In the genomic region with DNA sequence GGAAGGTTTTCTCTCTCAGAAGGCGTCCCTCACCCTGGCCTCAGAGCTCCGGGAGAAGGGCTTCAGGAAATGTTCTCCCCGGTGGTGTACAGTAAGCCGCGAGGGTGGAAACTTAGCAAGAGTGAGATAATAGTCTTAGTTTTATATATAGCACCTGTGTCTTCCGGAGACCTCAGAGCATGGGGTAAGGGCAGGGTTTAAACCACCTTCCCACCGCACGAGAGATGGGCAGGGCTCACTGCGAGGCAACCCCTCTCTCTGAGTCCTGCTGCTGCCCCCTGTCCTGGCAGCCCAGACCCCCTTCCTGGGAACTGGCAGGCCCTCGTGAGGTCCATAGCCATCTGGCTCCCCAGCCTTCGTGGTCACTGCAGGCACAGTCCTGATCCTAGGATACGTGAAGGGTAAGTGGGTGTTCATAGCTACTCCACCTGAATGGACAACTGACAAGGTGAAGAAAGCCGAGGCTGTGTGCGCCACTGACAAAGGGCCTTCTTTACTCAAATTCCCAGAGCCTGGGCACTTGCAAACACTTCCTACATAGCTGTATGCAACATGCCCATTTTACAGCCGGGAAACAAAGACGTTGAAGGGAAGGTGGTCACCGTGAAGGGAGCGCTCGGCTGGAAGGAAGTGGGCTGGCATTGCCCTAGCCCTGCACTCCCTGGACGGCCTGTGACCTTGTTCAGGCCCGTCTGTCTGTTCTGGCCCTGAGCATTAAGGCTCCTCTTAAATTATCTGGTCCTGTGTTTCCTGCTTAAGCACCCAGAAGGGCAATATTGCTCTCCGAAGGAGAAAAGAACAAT, we compare ENCODE assay signal across 1 cellular context.
TF ChIP-seq lines count a peak whose summit lies in the region.

No MANE protein-coding gene starts in this region.

TF ChIP-seq in GM12878, 131 proteins besides CTCF, POLR2A, EP300 and RAD21 (continued from another document and continues in another):
- TF ChIP-seq, protein P1, sequence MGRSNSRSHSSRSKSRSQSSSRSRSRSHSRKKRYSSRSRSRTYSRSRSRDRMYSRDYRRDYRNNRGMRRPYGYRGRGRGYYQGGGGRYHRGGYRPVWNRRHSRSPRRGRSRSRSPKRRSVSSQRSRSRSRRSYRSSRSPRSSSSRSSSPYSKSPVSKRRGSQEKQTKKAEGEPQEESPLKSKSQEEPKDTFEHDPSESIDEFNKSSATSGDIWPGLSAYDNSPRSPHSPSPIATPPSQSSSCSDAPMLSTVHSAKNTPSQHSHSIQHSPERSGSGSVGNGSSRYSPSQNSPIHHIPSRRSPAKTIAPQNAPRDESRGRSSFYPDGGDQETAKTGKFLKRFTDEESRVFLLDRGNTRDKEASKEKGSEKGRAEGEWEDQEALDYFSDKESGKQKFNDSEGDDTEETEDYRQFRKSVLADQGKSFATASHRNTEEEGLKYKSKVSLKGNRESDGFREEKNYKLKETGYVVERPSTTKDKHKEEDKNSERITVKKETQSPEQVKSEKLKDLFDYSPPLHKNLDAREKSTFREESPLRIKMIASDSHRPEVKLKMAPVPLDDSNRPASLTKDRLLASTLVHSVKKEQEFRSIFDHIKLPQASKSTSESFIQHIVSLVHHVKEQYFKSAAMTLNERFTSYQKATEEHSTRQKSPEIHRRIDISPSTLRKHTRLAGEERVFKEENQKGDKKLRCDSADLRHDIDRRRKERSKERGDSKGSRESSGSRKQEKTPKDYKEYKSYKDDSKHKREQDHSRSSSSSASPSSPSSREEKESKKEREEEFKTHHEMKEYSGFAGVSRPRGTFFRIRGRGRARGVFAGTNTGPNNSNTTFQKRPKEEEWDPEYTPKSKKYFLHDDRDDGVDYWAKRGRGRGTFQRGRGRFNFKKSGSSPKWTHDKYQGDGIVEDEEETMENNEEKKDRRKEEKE (IDR thresholded peaks at IDR 0.05), result no peak
- TF ChIP-seq BHLHE40 (IDR thresholded peaks at IDR 0.05; ENCODE audit: borderline replicate concordance in 1 of 2, low read depth in 2 of 2, low read length in 1 of 2), result peak; percentile 71 to 73
- TF ChIP-seq NBN (IDR thresholded peaks at IDR 0.05), result no peak
- 0 out of 2 replicates have a peak, but pooled peaks have one; percentile 9 for TF ChIP-seq POLR2AphosphoS5 (IDR thresholded peaks at IDR 0.05; ENCODE audit: low read length)
- no peak for TF ChIP-seq KLF5 (IDR thresholded peaks at IDR 0.05; ENCODE audit: partially characterized antibody)
- no peak for TF ChIP-seq SMC3 (IDR thresholded peaks at IDR 0.05; ENCODE audit: borderline replicate concordance, low read length)
- 0 out of 2 replicates have a peak, but pooled peaks have one; percentile 19 for TF ChIP-seq BCL11A (IDR thresholded peaks at IDR 0.05; ENCODE audit: low read depth, low read length)
- TF ChIP-seq, protein P2, sequence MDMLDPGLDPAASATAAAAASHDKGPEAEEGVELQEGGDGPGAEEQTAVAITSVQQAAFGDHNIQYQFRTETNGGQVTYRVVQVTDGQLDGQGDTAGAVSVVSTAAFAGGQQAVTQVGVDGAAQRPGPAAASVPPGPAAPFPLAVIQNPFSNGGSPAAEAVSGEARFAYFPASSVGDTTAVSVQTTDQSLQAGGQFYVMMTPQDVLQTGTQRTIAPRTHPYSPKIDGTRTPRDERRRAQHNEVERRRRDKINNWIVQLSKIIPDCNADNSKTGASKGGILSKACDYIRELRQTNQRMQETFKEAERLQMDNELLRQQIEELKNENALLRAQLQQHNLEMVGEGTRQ (IDR thresholded peaks at IDR 0.05; ENCODE audit: borderline replicate concordance, low read depth, low read length), result no peak
- TF ChIP-seq, protein P3, sequence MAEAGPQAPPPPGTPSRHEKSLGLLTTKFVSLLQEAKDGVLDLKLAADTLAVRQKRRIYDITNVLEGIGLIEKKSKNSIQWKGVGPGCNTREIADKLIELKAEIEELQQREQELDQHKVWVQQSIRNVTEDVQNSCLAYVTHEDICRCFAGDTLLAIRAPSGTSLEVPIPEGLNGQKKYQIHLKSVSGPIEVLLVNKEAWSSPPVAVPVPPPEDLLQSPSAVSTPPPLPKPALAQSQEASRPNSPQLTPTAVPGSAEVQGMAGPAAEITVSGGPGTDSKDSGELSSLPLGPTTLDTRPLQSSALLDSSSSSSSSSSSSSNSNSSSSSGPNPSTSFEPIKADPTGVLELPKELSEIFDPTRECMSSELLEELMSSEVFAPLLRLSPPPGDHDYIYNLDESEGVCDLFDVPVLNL (IDR thresholded peaks at IDR 0.05; ENCODE audit: low read depth, low read length), result no peak
- TF ChIP-seq LARP7 (IDR thresholded peaks at IDR 0.05), result no peak
- TF ChIP-seq ZSCAN29 (IDR thresholded peaks at IDR 0.05), result no peak
- TF ChIP-seq, protein P4, sequence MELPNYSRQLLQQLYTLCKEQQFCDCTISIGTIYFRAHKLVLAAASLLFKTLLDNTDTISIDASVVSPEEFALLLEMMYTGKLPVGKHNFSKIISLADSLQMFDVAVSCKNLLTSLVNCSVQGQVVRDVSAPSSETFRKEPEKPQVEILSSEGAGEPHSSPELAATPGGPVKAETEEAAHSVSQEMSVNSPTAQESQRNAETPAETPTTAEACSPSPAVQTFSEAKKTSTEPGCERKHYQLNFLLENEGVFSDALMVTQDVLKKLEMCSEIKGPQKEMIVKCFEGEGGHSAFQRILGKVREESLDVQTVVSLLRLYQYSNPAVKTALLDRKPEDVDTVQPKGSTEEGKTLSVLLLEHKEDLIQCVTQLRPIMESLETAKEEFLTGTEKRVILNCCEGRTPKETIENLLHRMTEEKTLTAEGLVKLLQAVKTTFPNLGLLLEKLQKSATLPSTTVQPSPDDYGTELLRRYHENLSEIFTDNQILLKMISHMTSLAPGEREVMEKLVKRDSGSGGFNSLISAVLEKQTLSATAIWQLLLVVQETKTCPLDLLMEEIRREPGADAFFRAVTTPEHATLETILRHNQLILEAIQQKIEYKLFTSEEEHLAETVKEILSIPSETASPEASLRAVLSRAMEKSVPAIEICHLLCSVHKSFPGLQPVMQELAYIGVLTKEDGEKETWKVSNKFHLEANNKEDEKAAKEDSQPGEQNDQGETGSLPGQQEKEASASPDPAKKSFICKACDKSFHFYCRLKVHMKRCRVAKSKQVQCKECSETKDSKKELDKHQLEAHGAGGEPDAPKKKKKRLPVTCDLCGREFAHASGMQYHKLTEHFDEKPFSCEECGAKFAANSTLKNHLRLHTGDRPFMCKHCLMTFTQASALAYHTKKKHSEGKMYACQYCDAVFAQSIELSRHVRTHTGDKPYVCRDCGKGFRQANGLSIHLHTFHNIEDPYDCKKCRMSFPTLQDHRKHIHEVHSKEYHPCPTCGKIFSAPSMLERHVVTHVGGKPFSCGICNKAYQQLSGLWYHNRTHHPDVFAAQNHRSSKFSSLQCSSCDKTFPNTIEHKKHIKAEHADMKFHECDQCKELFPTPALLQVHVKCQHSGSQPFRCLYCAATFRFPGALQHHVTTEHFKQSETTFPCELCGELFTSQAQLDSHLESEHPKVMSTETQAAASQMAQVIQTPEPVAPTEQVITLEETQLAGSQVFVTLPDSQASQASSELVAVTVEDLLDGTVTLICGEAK (IDR thresholded peaks at IDR 0.05; ENCODE audit: borderline replicate concordance), result no peak
- TF ChIP-seq NR2C2 (IDR thresholded peaks at IDR 0.05; ENCODE audit: borderline replicate concordance, control insufficient read depth, insufficient read length, low read depth), result no peak
- TF ChIP-seq GABPA (IDR thresholded peaks at IDR 0.05; ENCODE audit: low read depth), result no peak
- TF ChIP-seq, protein P5, sequence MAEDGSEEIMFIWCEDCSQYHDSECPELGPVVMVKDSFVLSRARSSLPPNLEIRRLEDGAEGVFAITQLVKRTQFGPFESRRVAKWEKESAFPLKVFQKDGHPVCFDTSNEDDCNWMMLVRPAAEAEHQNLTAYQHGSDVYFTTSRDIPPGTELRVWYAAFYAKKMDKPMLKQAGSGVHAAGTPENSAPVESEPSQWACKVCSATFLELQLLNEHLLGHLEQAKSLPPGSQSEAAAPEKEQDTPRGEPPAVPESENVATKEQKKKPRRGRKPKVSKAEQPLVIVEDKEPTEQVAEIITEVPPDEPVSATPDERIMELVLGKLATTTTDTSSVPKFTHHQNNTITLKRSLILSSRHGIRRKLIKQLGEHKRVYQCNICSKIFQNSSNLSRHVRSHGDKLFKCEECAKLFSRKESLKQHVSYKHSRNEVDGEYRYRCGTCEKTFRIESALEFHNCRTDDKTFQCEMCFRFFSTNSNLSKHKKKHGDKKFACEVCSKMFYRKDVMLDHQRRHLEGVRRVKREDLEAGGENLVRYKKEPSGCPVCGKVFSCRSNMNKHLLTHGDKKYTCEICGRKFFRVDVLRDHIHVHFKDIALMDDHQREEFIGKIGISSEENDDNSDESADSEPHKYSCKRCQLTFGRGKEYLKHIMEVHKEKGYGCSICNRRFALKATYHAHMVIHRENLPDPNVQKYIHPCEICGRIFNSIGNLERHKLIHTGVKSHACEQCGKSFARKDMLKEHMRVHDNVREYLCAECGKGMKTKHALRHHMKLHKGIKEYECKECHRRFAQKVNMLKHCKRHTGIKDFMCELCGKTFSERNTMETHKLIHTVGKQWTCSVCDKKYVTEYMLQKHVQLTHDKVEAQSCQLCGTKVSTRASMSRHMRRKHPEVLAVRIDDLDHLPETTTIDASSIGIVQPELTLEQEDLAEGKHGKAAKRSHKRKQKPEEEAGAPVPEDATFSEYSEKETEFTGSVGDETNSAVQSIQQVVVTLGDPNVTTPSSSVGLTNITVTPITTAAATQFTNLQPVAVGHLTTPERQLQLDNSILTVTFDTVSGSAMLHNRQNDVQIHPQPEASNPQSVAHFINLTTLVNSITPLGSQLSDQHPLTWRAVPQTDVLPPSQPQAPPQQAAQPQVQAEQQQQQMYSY (CRISPR knock-in tag; IDR thresholded peaks at IDR 0.05), result no peak
- TF ChIP-seq, protein P6, sequence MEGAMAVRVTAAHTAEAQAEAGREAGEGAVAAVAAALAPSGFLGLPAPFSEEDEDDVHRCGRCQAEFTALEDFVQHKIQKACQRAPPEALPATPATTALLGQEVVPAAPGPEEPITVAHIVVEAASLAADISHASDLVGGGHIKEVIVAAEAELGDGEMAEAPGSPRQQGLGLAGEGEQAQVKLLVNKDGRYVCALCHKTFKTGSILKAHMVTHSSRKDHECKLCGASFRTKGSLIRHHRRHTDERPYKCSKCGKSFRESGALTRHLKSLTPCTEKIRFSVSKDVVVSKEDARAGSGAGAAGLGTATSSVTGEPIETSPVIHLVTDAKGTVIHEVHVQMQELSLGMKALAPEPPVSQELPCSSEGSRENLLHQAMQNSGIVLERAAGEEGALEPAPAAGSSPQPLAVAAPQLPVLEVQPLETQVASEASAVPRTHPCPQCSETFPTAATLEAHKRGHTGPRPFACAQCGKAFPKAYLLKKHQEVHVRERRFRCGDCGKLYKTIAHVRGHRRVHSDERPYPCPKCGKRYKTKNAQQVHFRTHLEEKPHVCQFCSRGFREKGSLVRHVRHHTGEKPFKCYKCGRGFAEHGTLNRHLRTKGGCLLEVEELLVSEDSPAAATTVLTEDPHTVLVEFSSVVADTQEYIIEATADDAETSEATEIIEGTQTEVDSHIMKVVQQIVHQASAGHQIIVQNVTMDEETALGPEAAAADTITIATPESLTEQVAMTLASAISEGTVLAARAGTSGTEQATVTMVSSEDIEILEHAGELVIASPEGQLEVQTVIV (IDR thresholded peaks at IDR 0.05; ENCODE audit: borderline replicate concordance, partially characterized antibody), result no peak
- peak in 1 of 2 experiments; percentile 13; a peak in 2 of 4 replicates for TF ChIP-seq IKZF2 (IDR thresholded peaks at IDR 0.05)
- TF ChIP-seq, protein P7, sequence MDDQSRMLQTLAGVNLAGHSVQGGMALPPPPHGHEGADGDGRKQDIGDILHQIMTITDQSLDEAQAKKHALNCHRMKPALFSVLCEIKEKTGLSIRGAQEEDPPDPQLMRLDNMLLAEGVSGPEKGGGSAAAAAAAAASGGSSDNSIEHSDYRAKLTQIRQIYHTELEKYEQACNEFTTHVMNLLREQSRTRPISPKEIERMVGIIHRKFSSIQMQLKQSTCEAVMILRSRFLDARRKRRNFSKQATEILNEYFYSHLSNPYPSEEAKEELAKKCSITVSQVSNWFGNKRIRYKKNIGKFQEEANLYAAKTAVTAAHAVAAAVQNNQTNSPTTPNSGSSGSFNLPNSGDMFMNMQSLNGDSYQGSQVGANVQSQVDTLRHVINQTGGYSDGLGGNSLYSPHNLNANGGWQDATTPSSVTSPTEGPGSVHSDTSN (IDR thresholded peaks at IDR 0.05; ENCODE audit: insufficient replicate concordance, low read depth, low read length), result no peak
- TF ChIP-seq, protein P8, sequence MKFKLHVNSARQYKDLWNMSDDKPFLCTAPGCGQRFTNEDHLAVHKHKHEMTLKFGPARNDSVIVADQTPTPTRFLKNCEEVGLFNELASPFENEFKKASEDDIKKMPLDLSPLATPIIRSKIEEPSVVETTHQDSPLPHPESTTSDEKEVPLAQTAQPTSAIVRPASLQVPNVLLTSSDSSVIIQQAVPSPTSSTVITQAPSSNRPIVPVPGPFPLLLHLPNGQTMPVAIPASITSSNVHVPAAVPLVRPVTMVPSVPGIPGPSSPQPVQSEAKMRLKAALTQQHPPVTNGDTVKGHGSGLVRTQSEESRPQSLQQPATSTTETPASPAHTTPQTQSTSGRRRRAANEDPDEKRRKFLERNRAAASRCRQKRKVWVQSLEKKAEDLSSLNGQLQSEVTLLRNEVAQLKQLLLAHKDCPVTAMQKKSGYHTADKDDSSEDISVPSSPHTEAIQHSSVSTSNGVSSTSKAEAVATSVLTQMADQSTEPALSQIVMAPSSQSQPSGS (IDR thresholded peaks at IDR 0.05; ENCODE audit: low read length), result no peak; the same call in 1 of the 2 replicates
- TF ChIP-seq, protein P9, sequence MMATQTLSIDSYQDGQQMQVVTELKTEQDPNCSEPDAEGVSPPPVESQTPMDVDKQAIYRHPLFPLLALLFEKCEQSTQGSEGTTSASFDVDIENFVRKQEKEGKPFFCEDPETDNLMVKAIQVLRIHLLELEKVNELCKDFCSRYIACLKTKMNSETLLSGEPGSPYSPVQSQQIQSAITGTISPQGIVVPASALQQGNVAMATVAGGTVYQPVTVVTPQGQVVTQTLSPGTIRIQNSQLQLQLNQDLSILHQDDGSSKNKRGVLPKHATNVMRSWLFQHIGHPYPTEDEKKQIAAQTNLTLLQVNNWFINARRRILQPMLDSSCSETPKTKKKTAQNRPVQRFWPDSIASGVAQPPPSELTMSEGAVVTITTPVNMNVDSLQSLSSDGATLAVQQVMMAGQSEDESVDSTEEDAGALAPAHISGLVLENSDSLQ (IDR thresholded peaks at IDR 0.05), result no peak
- TF ChIP-seq, protein P10, sequence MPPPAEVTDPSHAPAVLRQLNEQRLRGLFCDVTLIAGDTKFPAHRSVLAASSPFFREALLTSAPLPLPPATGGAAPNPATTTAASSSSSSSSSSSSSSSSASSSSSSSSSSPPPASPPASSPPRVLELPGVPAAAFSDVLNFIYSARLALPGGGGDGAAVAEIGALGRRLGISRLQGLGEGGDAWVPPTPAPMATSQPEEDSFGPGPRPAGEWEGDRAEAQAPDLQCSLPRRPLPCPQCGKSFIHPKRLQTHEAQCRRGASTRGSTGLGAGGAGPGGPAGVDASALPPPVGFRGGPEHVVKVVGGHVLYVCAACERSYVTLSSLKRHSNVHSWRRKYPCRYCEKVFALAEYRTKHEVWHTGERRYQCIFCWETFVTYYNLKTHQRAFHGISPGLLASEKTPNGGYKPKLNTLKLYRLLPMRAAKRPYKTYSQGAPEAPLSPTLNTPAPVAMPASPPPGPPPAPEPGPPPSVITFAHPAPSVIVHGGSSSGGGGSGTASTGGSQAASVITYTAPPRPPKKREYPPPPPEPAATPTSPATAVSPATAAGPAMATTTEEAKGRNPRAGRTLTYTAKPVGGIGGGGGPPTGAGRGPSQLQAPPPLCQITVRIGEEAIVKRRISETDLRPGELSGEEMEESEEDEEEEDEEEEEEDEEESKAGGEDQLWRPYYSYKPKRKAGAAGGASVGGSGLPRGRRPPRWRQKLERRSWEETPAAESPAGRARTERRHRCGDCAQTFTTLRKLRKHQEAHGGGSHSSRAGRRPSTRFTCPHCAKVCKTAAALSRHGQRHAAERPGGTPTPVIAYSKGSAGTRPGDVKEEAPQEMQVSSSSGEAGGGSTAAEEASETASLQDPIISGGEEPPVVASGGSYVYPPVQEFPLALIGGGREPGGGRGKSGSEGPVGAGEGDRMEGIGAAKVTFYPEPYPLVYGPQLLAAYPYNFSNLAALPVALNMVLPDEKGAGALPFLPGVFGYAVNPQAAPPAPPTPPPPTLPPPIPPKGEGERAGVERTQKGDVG (CRISPR knock-in tag; IDR thresholded peaks at IDR 0.05), result no peak
- TF ChIP-seq SMAD5 (IDR thresholded peaks at IDR 0.05; ENCODE audit: low read depth), result no peak
- TF ChIP-seq TARDBP (IDR thresholded peaks at IDR 0.05; ENCODE audit: borderline replicate concordance), result no peak
- no peak for TF ChIP-seq RB1 (IDR thresholded peaks at IDR 0.05; ENCODE audit: borderline replicate concordance)
